Comparison of ENCODE assay signal across 17 cellular contexts in genomic region chr2:29528371-29528770, GRCh38.
"Had no signal": no experiment of that assay in that cellular context is flagged by ENCODE, and none has a peak within 500 bp of the region (broad histone marks: within the 10 kb centered on the region; RNA-seq: fewer than 3 reads in every experiment).

No MANE protein-coding gene starts in this region.

- H3K36me3 Mint-ChIP-seq: activated naive CD8-positive, alpha-beta T cell; neural progenitor cell had no signal

- H3K4me3 ChIP-seq: colonic mucosa, left lung, neural progenitor cell, thyroid gland, upper lobe of right lung had no signal

- H3K27ac Mint-ChIP-seq: activated naive CD8-positive, alpha-beta T cell; activated T-helper 17 cell treated with anti-CD3 and anti-CD28 coated beads, Interleukin-2, amount 50 U/mL, for 72 hours; endodermal cell; neural progenitor cell had no signal

- H3K4me3 Mint-ChIP-seq: activated naive CD8-positive, alpha-beta T cell; activated T-helper 17 cell treated with anti-CD3 and anti-CD28 coated beads, Interleukin-2, amount 50 U/mL, for 72 hours; endodermal cell; neural progenitor cell; stimulated activated naive CD8-positive, alpha-beta T cell treated with anti-CD3 and anti-CD28 coated beads, Interleukin-15, Interleukin-2, amounts not matched to agents 100 ng/mL and 50 ng/mL, for 24 hours had no signal

- H3K4me2 ChIP-seq: neural progenitor cell had no signal

- H3K9me3 Mint-ChIP-seq: activated T-helper 17 cell treated with anti-CD3 and anti-CD28 coated beads, Interleukin-2, amount 50 U/mL, for 72 hours; endodermal cell; neural progenitor cell; stimulated activated naive CD8-positive, alpha-beta T cell treated with anti-CD3 and anti-CD28 coated beads, Interleukin-15, Interleukin-2, amounts not matched to agents 100 ng/mL and 50 ng/mL, for 24 hours had no signal

- H2AFZ ChIP-seq: neural progenitor cell had no signal

- H3K27ac ChIP-seq: colonic mucosa, foreskin keratinocyte, left lung, neural progenitor cell, thyroid gland, upper lobe of right lung, WERI-Rb-1 had no signal

- H3K36me3 ChIP-seq: colonic mucosa, left lung, neural progenitor cell, thyroid gland, upper lobe of right lung, WERI-Rb-1 had no signal

- H3K9ac ChIP-seq: neural progenitor cell had no signal

- H3K9me3 ChIP-seq: colonic mucosa, left lung, thyroid gland, upper lobe of right lung had no signal

- H3K4me1 ChIP-seq: colonic mucosa, foreskin keratinocyte, left lung, neural progenitor cell, upper lobe of right lung had no signal

- H3K27me3 ChIP-seq: colonic mucosa, left lung, neural progenitor cell, thyroid gland, upper lobe of right lung had no signal

- DNase-seq: activated CD4-positive, CD25-positive, alpha-beta regulatory T cell treated with anti-CD3 and anti-CD28 coated beads, Interleukin-2, amount 50 U/mL, for 72 hours; activated naive CD4-positive, alpha-beta T cell; activated T-cell treated with anti-CD3 and anti-CD28 coated beads, Interleukin-2, amount 50 U/mL, for 1 hour; endodermal cell; foreskin keratinocyte; hippocampal formation; midbrain; stimulated activated CD4-positive, alpha-beta T cell treated with anti-CD3 and anti-CD28 coated beads, Interleukin-12 subunit alpha, Interleukin-12 subunit beta, amount 100 ng/mL, for 4 hours; thyroid gland had no signal
